Comparison of ENCODE assay signal across 17 cellular contexts in genomic region chr9:93699650-93700049, GRCh38.
DNase-seq lines count a peak whose midpoint lies in the region; ATAC-seq and TF ChIP-seq lines count a peak whose summit lies in the region.
"Had no signal": no experiment of that assay in that cellular context is flagged by ENCODE, and none has a peak within 500 bp of the region (broad histone marks: within the 10 kb centered on the region; RNA-seq: fewer than 3 reads in every experiment).

No MANE protein-coding gene starts in this region.

- no peaks in the 10 kb centered on the region for H3K4me1 Mint-ChIP-seq in chondrocyte (ENCODE audit: low read depth)
- H3K4me1 Mint-ChIP-seq in activated CD8-positive, alpha-beta T cell treated with anti-CD3 and anti-CD28 coated beads, Interleukin-2, amount 10 ng/mL, durations not matched to agents 7 days and 5 days (ENCODE audit: low read depth): no peaks in the 10 kb centered on the region
- H3K4me1 Mint-ChIP-seq: CD8-positive, alpha-beta memory T cell had no signal

- no peak overlapping the region for H3K4me3 ChIP-seq in testis
- H3K4me3 ChIP-seq: GM12878, K562 had no signal

- ATAC-seq in GM18517 (IDR thresholded peaks at IDR 0.05; ENCODE audit: unreplicated experiment): no peak
- no peak for ATAC-seq in activated CD8-positive, alpha-beta T cell treated with anti-CD3 and anti-CD28 coated beads, Interleukin-2, amount 10 ng/mL, durations not matched to agents 7 days and 5 days
- ATAC-seq: GM12878, K562, PC-3 had no signal

- CTCF ChIA-PET in activated CD8-positive, alpha-beta T cell treated with anti-CD3 and anti-CD28 coated beads, Interleukin-2, amount 10 ng/mL, durations not matched to agents 7 days and 5 days (lab: Charles Lee): no interaction called here

- no peak for TF ChIP-seq POLR2A in testis (IDR thresholded peaks at IDR 0.05)

- H3K4me3 Mint-ChIP-seq in chondrocyte (ENCODE audit: unreplicated experiment): no peak overlapping the region
- no peak overlapping the region for H3K4me3 Mint-ChIP-seq in activated CD8-positive, alpha-beta T cell treated with anti-CD3 and anti-CD28 coated beads, Interleukin-2, amount 10 ng/mL, durations not matched to agents 7 days and 5 days
- H3K4me3 Mint-ChIP-seq: CD8-positive, alpha-beta memory T cell had no signal

- H3K4me1 ChIP-seq in testis: no peaks in the 10 kb centered on the region

- H3K9me3 Mint-ChIP-seq in chondrocyte (ENCODE audit: low read depth): peaks cover 19% of the 10 kb centered on the region
- no peaks in the 10 kb centered on the region for H3K9me3 Mint-ChIP-seq in activated CD8-positive, alpha-beta T cell treated with anti-CD3 and anti-CD28 coated beads, Interleukin-2, amount 10 ng/mL, durations not matched to agents 7 days and 5 days (ENCODE audit: insufficient read depth)

- H3K36me3 ChIP-seq in testis (ENCODE audit: low read depth, missing control alignments): no peaks in the 10 kb centered on the region

- H3K27ac ChIP-seq in testis: no peak overlapping the region

- 91 to 93% methylated on average over 2 to 3 of the region's 3 CpGs for WGBS in testis, 2 donors

- TF ChIP-seq CTCF in chondrocyte (IDR thresholded peaks at IDR 0.05) (no peak), testis (IDR thresholded peaks at IDR 0.05) (no peak)

- no peaks in the 10 kb centered on the region for H3K9me3 ChIP-seq in testis

- DNase-seq in NCI-H345 (lab: John Stamatoyannopoulos, UW) (peak; percentile 36), NCI-H345 treated with DMSO at 0.1 percent for 48 hours (lab: John Stamatoyannopoulos, UW; ENCODE audit: unreplicated experiment) (no peak), NCI-H2107 (lab: John Stamatoyannopoulos, UW) (peak; percentile 34), chondrocyte (ENCODE audit: low spot score) (peak; percentile 70), SIG-M5 treated with dmso at 0.1 percent for 504 hours (lab: John Stamatoyannopoulos, UW; ENCODE audit: unreplicated experiment) (no peak), testis (no peak)
- DNase-seq in activated CD8-positive, alpha-beta T cell treated with anti-CD3 and anti-CD28 coated beads, Interleukin-2, amount 10 ng/mL, durations not matched to agents 7 days and 5 days: no peak
- DNase-seq: 8988T; CD8-positive, alpha-beta memory T cell; GDM1; NCI-H524 treated with DMSO at 0.1 percent for 48 hours; NK-92 treated with Interleukin-12 subunit alpha and Interleukin-12 subunit beta, amount 100 ng/mL, for 24 hours; PC-3; SW 1271 had no signal

- no peaks in the 10 kb centered on the region for H3K27me3 Mint-ChIP-seq in chondrocyte (ENCODE audit: low read depth)
- no peaks in the 10 kb centered on the region for H3K27me3 Mint-ChIP-seq in activated CD8-positive, alpha-beta T cell treated with anti-CD3 and anti-CD28 coated beads, Interleukin-2, amount 10 ng/mL, durations not matched to agents 7 days and 5 days (ENCODE audit: low read depth)

- H3K36me3 Mint-ChIP-seq in chondrocyte (ENCODE audit: low read depth): no peaks in the 10 kb centered on the region
- H3K36me3 Mint-ChIP-seq in activated CD8-positive, alpha-beta T cell treated with anti-CD3 and anti-CD28 coated beads, Interleukin-2, amount 10 ng/mL, durations not matched to agents 7 days and 5 days (ENCODE audit: low read depth): no peaks in the 10 kb centered on the region
- H3K36me3 Mint-ChIP-seq: CD8-positive, alpha-beta memory T cell had no signal

- no peak overlapping the region for H3K27ac Mint-ChIP-seq in chondrocyte (ENCODE audit: unreplicated experiment)
- H3K27ac Mint-ChIP-seq in activated CD8-positive, alpha-beta T cell treated with anti-CD3 and anti-CD28 coated beads, Interleukin-2, amount 10 ng/mL, durations not matched to agents 7 days and 5 days: no peak overlapping the region
- H3K27ac Mint-ChIP-seq: CD8-positive, alpha-beta memory T cell had no signal

- POLR2A ChIA-PET in activated CD8-positive, alpha-beta T cell treated with anti-CD3 and anti-CD28 coated beads, Interleukin-2, amount 10 ng/mL, durations not matched to agents 7 days and 5 days (lab: Charles Lee): no interaction called here

- intact Hi-C loops in testis (cut with DNase I; ENCODE audit: low total_unique reads): no loop called here

- H3K27me3 ChIP-seq in testis: no peaks in the 10 kb centered on the region

Comparison
In these comparisons a context has a peak if more than half of its experiments do, and no peak if none do; other contexts are left out.
1. DNase-seq: peak in NCI-H345 (single experiment), NCI-H2107 (single experiment) and chondrocyte (single experiment); none in NCI-H345 treated with DMSO at 0.1 percent for 48 hours (single experiment), SIG-M5 treated with dmso at 0.1 percent for 504 hours (single experiment), testis (single experiment) and activated CD8-positive, alpha-beta T cell treated with anti-CD3 and anti-CD28 coated beads, Interleukin-2, amount 10 ng/mL, durations not matched to agents 7 days and 5 days (single experiment).